34 cellular contexts compared by ENCODE assay signal in the genomic region with DNA sequence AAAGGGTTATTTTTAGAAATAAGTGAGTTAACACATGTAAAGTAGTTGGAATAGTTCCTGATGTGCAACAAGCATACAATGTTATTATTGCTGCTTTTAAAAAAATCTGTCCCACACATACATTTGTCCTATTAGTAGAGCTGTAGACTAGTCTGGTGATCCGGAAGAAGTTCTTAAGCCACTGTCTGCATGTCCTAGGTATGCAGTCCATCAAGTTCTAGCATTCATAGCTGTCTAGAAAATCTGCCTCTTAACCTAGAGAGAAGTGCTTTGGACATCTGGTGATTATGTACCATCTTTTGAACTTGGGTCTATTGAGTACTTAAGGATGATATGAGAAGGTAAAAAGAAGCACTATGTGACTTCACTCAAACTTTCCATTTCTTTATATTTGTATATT.
"Had no signal": no experiment of that assay in that cellular context is flagged by ENCODE, and none has a peak within 500 bp of the region (broad histone marks: within the 10 kb centered on the region; RNA-seq: fewer than 3 reads in every experiment).

No MANE protein-coding gene starts in this region.

- H3K4me2 ChIP-seq: KMS-11 had no signal

- H3K27me3 ChIP-seq: MG63 had no signal

- H3K27ac ChIP-seq: KMS-11 had no signal

- H3K9me3 ChIP-seq: MG63 had no signal

- H3K9ac ChIP-seq: KMS-11 had no signal

- H3K36me3 ChIP-seq: MG63 had no signal

- H3K4me3 ChIP-seq: MG63 had no signal

- DNase-seq: Karpas-422, Kasumi-1, MG63, MM.1S, MV-4-11, NCI-H1048, NCI-H1092, NCI-H1092 treated with DMSO at 0.1 percent for 48 hours, NCI-H1105, NCI-H1105 treated with DMSO at 0.1 percent for 48 hours, NCI-H1417, NCI-H1417 treated with DMSO at 0.1 percent for 48 hours, NCI-H1436, NCI-H1436 treated with DMSO at 0.1 percent for 48 hours, NCI-H146, NCI-H1694, NCI-H1694 treated with DMSO at 0.1 percent for 48 hours, NCI-H187, NCI-H187 treated with DMSO at 0.1 percent for 48 hours, NCI-H1930, NCI-H2029, NCI-H2029 treated with DMSO at 0.1 percent for 48 hours, NCI-H2081, NCI-H2081 treated with DMSO at 0.1 percent for 48 hours, NCI-H2107, NCI-H2171, NCI-H2171 treated with DMSO at 0.1 percent for 48 hours, NCI-H2227 treated with DMSO at 0.1 percent for 48 hours, NCI-H226, NCI-H345, NCI-H446, NCI-H446 treated with DMSO at 0.1 percent for 48 hours, NCI-H510A had no signal
